Comparison of ENCODE assay signal across 6 cellular contexts in the genomic region with DNA sequence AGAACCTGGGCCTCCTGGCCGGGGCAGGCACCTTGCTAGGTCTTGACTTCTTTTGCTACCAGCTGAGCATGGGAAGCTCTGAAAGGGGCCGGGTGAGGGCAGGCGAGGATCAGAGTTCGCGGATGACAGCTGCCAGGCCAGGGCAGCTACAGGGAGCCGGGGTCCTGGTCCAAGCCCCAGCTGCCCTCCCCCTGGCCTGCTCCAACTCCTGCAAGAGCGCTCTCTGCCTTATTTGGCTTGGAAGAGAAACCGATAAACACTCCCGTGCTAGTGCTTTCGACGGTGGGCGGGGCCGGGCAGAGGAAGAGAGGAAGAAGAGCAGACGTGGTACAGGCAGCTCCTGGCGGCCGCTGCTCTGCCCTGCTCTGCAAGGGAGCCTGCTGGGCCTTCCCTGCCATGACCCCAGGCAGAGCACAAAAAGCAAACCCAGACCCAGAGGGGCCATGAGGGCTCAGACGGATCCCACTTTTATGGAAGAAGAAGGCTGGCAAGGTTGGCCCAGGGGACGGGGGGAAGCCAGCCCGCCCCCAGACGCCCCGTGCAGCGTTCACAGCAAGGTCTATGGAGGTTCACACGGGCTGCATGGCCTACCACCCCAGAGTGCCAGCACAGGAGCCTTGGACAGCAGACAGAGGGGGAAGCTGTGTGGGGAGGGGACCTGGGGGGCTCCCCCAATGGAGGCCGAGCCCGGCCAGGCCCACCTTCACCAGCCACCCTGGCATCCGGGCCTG. TPM values are rescaled to one million over a fixed set of nuclear protein-coding genes. Genes with fewer than 3 reads are reported as not detected.
DNase-seq lines count a peak whose midpoint lies in the region; ATAC-seq and TF ChIP-seq lines count a peak whose summit lies in the region.

No MANE protein-coding gene starts in this region.

- TF ChIP-seq CTCF in hepatocyte (IDR thresholded peaks at IDR 0.05; ENCODE audit: poor library complexity) (no peak), OCI-LY7 (conservative IDR thresholded peaks at IDR 0.05; ENCODE audit: low read length) (no peak)

- H3K9me3 ChIP-seq in hepatocyte (ENCODE audit: low read depth) (no peaks in the 10 kb centered on the region), OCI-LY7 (ENCODE audit: low read length) (no peaks in the 10 kb centered on the region)

- no peak overlapping the region for H3K4me3 ChIP-seq in hepatocyte
- no peak overlapping the region for H3K4me3 ChIP-seq in OCI-LY7 (ENCODE audit: low read depth, low read length, poor library complexity, severe bottlenecking)

- WGBS in hepatocyte (ENCODE audit: low lambda C conversion rate, missing lambda C conversion rate), result 55% methylated on average over 21 of the region's 26 CpGs

- H3K4me1 ChIP-seq in hepatocyte (ENCODE audit: insufficient read depth) (peaks cover 40% of the 10 kb centered on the region), OCI-LY7 (ENCODE audit: insufficient read depth, low read length, poor library complexity, severe bottlenecking) (peaks cover 5% of the 10 kb centered on the region)

- no peak overlapping the region for H2AFZ ChIP-seq in hepatocyte
- no peak overlapping the region for H2AFZ ChIP-seq in OCI-LY7 (ENCODE audit: low read length)

- no peaks in the 10 kb centered on the region for H3K27me3 ChIP-seq in hepatocyte

- CTCF ChIA-PET in OCI-LY7 (lab: Charles Lee; ENCODE audit: unreplicated experiment), result interaction anchor here (0.7 kb wide), 1 partner anchor 22 kb away, joined by 3 read pairs; no protein-coding TSS in a partner anchor

- POLR2A ChIA-PET in OCI-LY7 (lab: Charles Lee), result no interaction called here

- ATAC-seq in left ventricle myocardium superior (peak; percentile 16), HG03280 (IDR thresholded peaks at IDR 0.05; ENCODE audit: unreplicated experiment) (no peak), esophagus mucosa (no peak)

- H3K79me2 ChIP-seq in hepatocyte (peaks cover 22% of the 10 kb centered on the region), OCI-LY7 (ENCODE audit: insufficient read depth, low read depth, low read length) (no peaks in the 10 kb centered on the region)

- H3K9me2 ChIP-seq in hepatocyte (replicated peaks; ENCODE audit: insufficient read depth) (no peaks in the 10 kb centered on the region), OCI-LY7 (ENCODE audit: insufficient read depth, low read length) (no peaks in the 10 kb centered on the region)

- no peak for DNase-seq in left ventricle myocardium superior
- no peak for DNase-seq in cardiac septum (ENCODE audit: low spot score)
- peak; percentile 62 for DNase-seq in hepatocyte (ENCODE audit: low spot score)
- no peak for DNase-seq in OCI-LY7 (ENCODE audit: low spot score)

- intact Hi-C loops in left ventricle myocardium superior (cut with micrococcal nuclease) (no loop called here), cardiac septum (cut with DNase I) (no loop called here), OCI-LY7 (cut with micrococcal nuclease; ENCODE audit: unreplicated experiment) (no loop called here)

- H3K36me3 ChIP-seq in hepatocyte (replicated peaks; ENCODE audit: insufficient read depth, low read depth) (no peaks in the 10 kb centered on the region), OCI-LY7 (ENCODE audit: insufficient read depth, low read length) (no peaks in the 10 kb centered on the region)

- peaks cover 7% of the 10 kb centered on the region for H4K20me1 ChIP-seq in hepatocyte (ENCODE audit: insufficient read depth, poor library complexity, severe bottlenecking)
- peaks cover 8% of the 10 kb centered on the region; the same call in 1 of the 2 replicates for H4K20me1 ChIP-seq in OCI-LY7 (ENCODE audit: insufficient read depth, low read length)

- H3K27ac ChIP-seq in hepatocyte (no peak overlapping the region), OCI-LY7 (ENCODE audit: low read depth, low read length, poor library complexity, severe bottlenecking) (no peak overlapping the region)

- BruUV-seq in OCI-LY7 (replicated peaks; lab: Mats Ljungman, UMichigan), result no TSS peak

- peak overlapping the region; percentile 37 for H3K4me2 ChIP-seq in hepatocyte
- no peak overlapping the region; the same call in 1 of the 2 replicates for H3K4me2 ChIP-seq in OCI-LY7 (ENCODE audit: low read length)

RNA-seq across cellular contexts. Expression of gene PIEZO1, which starts 25.6 kb away (rescaled TPM):
- total RNA-seq in left ventricle myocardium superior (19.1 TPM), cardiac septum (20.4 TPM), hepatocyte (47.0 and 77.0 TPM in 2 replicates), esophagus mucosa (64.7 TPM), OCI-LY7 (2022) (154 and 157 TPM in 2 replicates)
- 70.6 and 87.9 TPM in 2 replicates for polyA plus RNA-seq in hepatocyte
- total RNA-seq in OCI-LY7 (2014; rRNA removed; shearing (Covaris generic)), result 123 and 144 TPM in 2 replicates

RNA-seq across cellular contexts. Expression of gene CDT1, which starts 44.2 kb away (rescaled TPM):
- total RNA-seq in left ventricle myocardium superior, result 0.97 TPM
- total RNA-seq in cardiac septum, result 0.46 TPM
- 5.2 and 6.9 TPM in 2 replicates for total RNA-seq in hepatocyte
- polyA plus RNA-seq in hepatocyte, result 5.1 and 6.8 TPM in 2 replicates
- 21.6 TPM for total RNA-seq in esophagus mucosa
- 82.7 and 90.2 TPM in 2 replicates for total RNA-seq in OCI-LY7 (2014; rRNA removed; shearing (Covaris generic))
- total RNA-seq in OCI-LY7 (2022), result 108 and 150 TPM in 2 replicates

RNA-seq across cellular contexts. Expression of gene APRT, which starts 52.3 kb away (rescaled TPM):
- total RNA-seq in left ventricle myocardium superior (40.9 TPM), cardiac septum (46.6 TPM), hepatocyte (101 and 119 TPM in 2 replicates), esophagus mucosa (207 TPM), OCI-LY7 (2022) (118 and 151 TPM in 2 replicates)
- 237 and 273 TPM in 2 replicates for polyA plus RNA-seq in hepatocyte
- 168 and 216 TPM in 2 replicates for total RNA-seq in OCI-LY7 (2014; rRNA removed; shearing (Covaris generic))

RNA-seq across cellular contexts. Expression of gene CTU2, which starts 53.1 kb away (rescaled TPM):
- total RNA-seq in left ventricle myocardium superior (22.7 TPM), cardiac septum (14.9 TPM), hepatocyte (5.9 and 8.9 TPM in 2 replicates), esophagus mucosa (14.3 TPM), OCI-LY7 (2022) (23.3 and 24.4 TPM in 2 replicates)
- polyA plus RNA-seq in hepatocyte, result 19.5 and 21.2 TPM in 2 replicates
- 18.5 and 21.9 TPM in 2 replicates for total RNA-seq in OCI-LY7 (2014; rRNA removed; shearing (Covaris generic))

RNA-seq across cellular contexts. Expression of gene RNF166, which starts 53.2 kb away (rescaled TPM):
- total RNA-seq in left ventricle myocardium superior (16.2 TPM), cardiac septum (17.1 TPM), hepatocyte (10.1 and 14.0 TPM in 2 replicates), esophagus mucosa (4.7 TPM), OCI-LY7 (2022) (40.3 and 56.2 TPM in 2 replicates)
- 14.3 and 16.8 TPM in 2 replicates for polyA plus RNA-seq in hepatocyte
- 39.2 and 52.4 TPM in 2 replicates for total RNA-seq in OCI-LY7 (2014; rRNA removed; shearing (Covaris generic))
